In genomic region chr2:88627055-88627855, GRCh38 we compare ENCODE assay signal across 1 cellular context.
TF ChIP-seq lines count a peak whose summit lies in the region.

EIF2AK3 (minus strand) TSS chr2:88627464; CDS start chr2:88627274, 190 bp downstream.

TF ChIP-seq in K562, 482 proteins besides CTCF, POLR2A, EP300 and RAD21 (continued from another document and continues in another):
- TF ChIP-seq, protein P1, sequence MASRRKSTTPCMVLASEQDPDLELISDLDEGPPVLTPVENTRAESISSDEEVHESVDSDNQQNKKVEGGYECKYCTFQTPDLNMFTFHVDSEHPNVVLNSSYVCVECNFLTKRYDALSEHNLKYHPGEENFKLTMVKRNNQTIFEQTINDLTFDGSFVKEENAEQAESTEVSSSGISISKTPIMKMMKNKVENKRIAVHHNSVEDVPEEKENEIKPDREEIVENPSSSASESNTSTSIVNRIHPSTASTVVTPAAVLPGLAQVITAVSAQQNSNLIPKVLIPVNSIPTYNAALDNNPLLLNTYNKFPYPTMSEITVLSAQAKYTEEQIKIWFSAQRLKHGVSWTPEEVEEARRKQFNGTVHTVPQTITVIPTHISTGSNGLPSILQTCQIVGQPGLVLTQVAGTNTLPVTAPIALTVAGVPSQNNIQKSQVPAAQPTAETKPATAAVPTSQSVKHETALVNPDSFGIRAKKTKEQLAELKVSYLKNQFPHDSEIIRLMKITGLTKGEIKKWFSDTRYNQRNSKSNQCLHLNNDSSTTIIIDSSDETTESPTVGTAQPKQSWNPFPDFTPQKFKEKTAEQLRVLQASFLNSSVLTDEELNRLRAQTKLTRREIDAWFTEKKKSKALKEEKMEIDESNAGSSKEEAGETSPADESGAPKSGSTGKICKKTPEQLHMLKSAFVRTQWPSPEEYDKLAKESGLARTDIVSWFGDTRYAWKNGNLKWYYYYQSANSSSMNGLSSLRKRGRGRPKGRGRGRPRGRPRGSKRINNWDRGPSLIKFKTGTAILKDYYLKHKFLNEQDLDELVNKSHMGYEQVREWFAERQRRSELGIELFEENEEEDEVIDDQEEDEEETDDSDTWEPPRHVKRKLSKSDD (conservative IDR thresholded peaks at IDR 0.05; ENCODE audit: low read length): no peak
- peak; percentile 88 for TF ChIP-seq CHD1 (IDR thresholded peaks at IDR 0.05; ENCODE audit: low read length)
- no peak for TF ChIP-seq ZNF445 (CRISPR knock-in tag; IDR thresholded peaks at IDR 0.05; ENCODE audit: low read depth)
- peak; percentile 67 for TF ChIP-seq TBP (optimal IDR thresholded peaks at IDR 0.05; ENCODE audit: low read depth, low read length)
- TF ChIP-seq CTCFL (IDR thresholded peaks at IDR 0.05; ENCODE audit: borderline replicate concordance, insufficient read depth, low read depth, low read length, poor library complexity, severe bottlenecking): peak; percentile 8
- peak; percentile 72 for TF ChIP-seq HNRNPLL (IDR thresholded peaks at IDR 0.05; ENCODE audit: low read depth, low read length, poor library complexity, severe bottlenecking)
- TF ChIP-seq, protein P2, sequence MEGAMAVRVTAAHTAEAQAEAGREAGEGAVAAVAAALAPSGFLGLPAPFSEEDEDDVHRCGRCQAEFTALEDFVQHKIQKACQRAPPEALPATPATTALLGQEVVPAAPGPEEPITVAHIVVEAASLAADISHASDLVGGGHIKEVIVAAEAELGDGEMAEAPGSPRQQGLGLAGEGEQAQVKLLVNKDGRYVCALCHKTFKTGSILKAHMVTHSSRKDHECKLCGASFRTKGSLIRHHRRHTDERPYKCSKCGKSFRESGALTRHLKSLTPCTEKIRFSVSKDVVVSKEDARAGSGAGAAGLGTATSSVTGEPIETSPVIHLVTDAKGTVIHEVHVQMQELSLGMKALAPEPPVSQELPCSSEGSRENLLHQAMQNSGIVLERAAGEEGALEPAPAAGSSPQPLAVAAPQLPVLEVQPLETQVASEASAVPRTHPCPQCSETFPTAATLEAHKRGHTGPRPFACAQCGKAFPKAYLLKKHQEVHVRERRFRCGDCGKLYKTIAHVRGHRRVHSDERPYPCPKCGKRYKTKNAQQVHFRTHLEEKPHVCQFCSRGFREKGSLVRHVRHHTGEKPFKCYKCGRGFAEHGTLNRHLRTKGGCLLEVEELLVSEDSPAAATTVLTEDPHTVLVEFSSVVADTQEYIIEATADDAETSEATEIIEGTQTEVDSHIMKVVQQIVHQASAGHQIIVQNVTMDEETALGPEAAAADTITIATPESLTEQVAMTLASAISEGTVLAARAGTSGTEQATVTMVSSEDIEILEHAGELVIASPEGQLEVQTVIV (CRISPR knock-in tag; IDR thresholded peaks at IDR 0.05; ENCODE audit: borderline replicate concordance): no peak
- no peak for TF ChIP-seq NELFE (IDR thresholded peaks at IDR 0.05; ENCODE audit: insufficient read depth, insufficient read length)
- TF ChIP-seq, protein P3, sequence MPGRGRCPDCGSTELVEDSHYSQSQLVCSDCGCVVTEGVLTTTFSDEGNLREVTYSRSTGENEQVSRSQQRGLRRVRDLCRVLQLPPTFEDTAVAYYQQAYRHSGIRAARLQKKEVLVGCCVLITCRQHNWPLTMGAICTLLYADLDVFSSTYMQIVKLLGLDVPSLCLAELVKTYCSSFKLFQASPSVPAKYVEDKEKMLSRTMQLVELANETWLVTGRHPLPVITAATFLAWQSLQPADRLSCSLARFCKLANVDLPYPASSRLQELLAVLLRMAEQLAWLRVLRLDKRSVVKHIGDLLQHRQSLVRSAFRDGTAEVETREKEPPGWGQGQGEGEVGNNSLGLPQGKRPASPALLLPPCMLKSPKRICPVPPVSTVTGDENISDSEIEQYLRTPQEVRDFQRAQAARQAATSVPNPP (IDR thresholded peaks at IDR 0.05; ENCODE audit: borderline replicate concordance, insufficient read depth, insufficient read length): no peak
- TF ChIP-seq ZNF175 (CRISPR knock-in tag; IDR thresholded peaks at IDR 0.05; ENCODE audit: low read depth): no peak; the same call in 1 of the 2 replicates
- TF ChIP-seq SIX5 (IDR thresholded peaks at IDR 0.05; ENCODE audit: borderline replicate concordance in 1 of 2, insufficient read depth in 1 of 2, low read depth in 1 of 2, low read length in 2 of 2): no peak
- TF ChIP-seq GATAD2A (IDR thresholded peaks at IDR 0.05): no peak
- TF ChIP-seq, protein P4, sequence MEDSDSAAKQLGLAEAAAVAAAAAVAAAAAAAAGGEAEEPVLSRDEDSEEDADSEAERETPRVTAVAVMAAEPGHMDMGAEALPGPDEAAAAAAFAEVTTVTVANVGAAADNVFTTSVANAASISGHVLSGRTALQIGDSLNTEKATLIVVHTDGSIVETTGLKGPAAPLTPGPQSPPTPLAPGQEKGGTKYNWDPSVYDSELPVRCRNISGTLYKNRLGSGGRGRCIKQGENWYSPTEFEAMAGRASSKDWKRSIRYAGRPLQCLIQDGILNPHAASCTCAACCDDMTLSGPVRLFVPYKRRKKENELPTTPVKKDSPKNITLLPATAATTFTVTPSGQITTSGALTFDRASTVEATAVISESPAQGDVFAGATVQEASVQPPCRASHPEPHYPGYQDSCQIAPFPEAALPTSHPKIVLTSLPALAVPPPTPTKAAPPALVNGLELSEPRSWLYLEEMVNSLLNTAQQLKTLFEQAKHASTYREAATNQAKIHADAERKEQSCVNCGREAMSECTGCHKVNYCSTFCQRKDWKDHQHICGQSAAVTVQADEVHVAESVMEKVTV (CRISPR knock-in tag; IDR thresholded peaks at IDR 0.05): no peak
- TF ChIP-seq, protein P5, sequence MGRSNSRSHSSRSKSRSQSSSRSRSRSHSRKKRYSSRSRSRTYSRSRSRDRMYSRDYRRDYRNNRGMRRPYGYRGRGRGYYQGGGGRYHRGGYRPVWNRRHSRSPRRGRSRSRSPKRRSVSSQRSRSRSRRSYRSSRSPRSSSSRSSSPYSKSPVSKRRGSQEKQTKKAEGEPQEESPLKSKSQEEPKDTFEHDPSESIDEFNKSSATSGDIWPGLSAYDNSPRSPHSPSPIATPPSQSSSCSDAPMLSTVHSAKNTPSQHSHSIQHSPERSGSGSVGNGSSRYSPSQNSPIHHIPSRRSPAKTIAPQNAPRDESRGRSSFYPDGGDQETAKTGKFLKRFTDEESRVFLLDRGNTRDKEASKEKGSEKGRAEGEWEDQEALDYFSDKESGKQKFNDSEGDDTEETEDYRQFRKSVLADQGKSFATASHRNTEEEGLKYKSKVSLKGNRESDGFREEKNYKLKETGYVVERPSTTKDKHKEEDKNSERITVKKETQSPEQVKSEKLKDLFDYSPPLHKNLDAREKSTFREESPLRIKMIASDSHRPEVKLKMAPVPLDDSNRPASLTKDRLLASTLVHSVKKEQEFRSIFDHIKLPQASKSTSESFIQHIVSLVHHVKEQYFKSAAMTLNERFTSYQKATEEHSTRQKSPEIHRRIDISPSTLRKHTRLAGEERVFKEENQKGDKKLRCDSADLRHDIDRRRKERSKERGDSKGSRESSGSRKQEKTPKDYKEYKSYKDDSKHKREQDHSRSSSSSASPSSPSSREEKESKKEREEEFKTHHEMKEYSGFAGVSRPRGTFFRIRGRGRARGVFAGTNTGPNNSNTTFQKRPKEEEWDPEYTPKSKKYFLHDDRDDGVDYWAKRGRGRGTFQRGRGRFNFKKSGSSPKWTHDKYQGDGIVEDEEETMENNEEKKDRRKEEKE (IDR thresholded peaks at IDR 0.05; ENCODE audit: borderline replicate concordance in 1 of 2, control insufficient read depth in 1 of 2, low read depth in 2 of 2, low read length in 1 of 2): no peak
- TF ChIP-seq MAFF (IDR thresholded peaks at IDR 0.05; ENCODE audit: low read length): no peak
- TF ChIP-seq, protein P6, sequence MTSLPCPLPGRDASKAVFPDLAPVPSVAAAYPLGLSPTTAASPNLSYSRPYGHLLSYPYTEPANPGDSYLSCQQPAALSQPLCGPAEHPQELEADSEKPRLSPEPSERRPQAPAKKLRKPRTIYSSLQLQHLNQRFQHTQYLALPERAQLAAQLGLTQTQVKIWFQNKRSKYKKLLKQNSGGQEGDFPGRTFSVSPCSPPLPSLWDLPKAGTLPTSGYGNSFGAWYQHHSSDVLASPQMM (CRISPR knock-in tag; IDR thresholded peaks at IDR 0.05): no peak
- TF ChIP-seq FOXK2 (conservative IDR thresholded peaks at IDR 0.05 in 1 of 2, IDR thresholded peaks at IDR 0.05 in 1 of 2; ENCODE audit: low read depth in 2 of 2): peak in 1 of 2 experiments; percentile 95; a peak in 3 of 4 replicates
- no peak for TF ChIP-seq MXD1 (CRISPR knock-in tag; IDR thresholded peaks at IDR 0.05; ENCODE audit: borderline replicate concordance, poor library complexity, severe bottlenecking)
- no peak for TF ChIP-seq TGIF2 (CRISPR knock-in tag; IDR thresholded peaks at IDR 0.05)
- TF ChIP-seq HOXB6 (CRISPR knock-in tag; IDR thresholded peaks at IDR 0.05; ENCODE audit: borderline replicate concordance): no peak
- 0 out of 3 replicates have a peak, but pooled peaks of 1 of the 2 experiments have one; percentile 13 for TF ChIP-seq CBX3 (IDR thresholded peaks at IDR 0.05; ENCODE audit: borderline replicate concordance in 1 of 2, low read length in 2 of 2)
- no peak for TF ChIP-seq NFE2 (IDR thresholded peaks at IDR 0.05; ENCODE audit: low read depth)
- TF ChIP-seq NR2C1 (IDR thresholded peaks at IDR 0.05): no peak
- no peak for TF ChIP-seq NR2C1 (tag; IDR thresholded peaks at IDR 0.05)
- TF ChIP-seq ZNF318 (IDR thresholded peaks at IDR 0.05; ENCODE audit: borderline replicate concordance in 1 of 2, low read depth in 1 of 2): no peak
- peak; percentile 79; the same call in 1 of the 2 replicates for TF ChIP-seq HBP1 (CRISPR knock-in tag; IDR thresholded peaks at IDR 0.05)
- no peak for TF ChIP-seq POLR2H (tag; IDR thresholded peaks at IDR 0.05; ENCODE audit: low read depth)
